ENCODE assay signal across 1 cellular context in the genomic region with DNA sequence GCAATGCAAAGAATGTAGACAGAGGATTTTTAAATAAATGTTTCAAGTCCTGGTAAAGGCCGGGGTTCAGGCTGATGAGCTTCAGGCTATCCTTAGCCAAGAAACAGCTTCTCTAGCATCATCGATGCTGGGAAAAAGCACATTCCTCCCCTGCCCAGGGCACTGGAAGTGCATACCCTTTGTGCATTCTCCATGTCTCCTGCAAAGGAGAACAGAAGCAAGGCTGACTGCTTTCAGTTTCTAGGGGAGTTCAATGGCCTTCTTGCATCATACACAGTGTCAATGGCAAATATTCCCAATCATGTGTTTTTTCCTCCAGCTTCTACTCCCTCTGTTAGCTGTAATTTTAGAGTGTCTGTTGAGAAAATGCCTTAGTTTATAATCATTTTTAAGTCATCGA.
TF ChIP-seq lines count a peak whose summit lies in the region.

No MANE protein-coding gene starts in this region.

TF ChIP-seq in WTC11, 78 proteins besides CTCF, POLR2A, EP300 and RAD21 (continued from another document):
- TF ChIP-seq, protein P1, sequence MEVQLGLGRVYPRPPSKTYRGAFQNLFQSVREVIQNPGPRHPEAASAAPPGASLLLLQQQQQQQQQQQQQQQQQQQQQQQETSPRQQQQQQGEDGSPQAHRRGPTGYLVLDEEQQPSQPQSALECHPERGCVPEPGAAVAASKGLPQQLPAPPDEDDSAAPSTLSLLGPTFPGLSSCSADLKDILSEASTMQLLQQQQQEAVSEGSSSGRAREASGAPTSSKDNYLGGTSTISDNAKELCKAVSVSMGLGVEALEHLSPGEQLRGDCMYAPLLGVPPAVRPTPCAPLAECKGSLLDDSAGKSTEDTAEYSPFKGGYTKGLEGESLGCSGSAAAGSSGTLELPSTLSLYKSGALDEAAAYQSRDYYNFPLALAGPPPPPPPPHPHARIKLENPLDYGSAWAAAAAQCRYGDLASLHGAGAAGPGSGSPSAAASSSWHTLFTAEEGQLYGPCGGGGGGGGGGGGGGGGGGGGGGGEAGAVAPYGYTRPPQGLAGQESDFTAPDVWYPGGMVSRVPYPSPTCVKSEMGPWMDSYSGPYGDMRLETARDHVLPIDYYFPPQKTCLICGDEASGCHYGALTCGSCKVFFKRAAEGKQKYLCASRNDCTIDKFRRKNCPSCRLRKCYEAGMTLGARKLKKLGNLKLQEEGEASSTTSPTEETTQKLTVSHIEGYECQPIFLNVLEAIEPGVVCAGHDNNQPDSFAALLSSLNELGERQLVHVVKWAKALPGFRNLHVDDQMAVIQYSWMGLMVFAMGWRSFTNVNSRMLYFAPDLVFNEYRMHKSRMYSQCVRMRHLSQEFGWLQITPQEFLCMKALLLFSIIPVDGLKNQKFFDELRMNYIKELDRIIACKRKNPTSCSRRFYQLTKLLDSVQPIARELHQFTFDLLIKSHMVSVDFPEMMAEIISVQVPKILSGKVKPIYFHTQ (CRISPR knock-in tag; IDR thresholded peaks at IDR 0.05) = no peak
- TF ChIP-seq ZNF138 (CRISPR knock-in tag; conservative IDR thresholded peaks at IDR 0.05) (no peak), JAZF1 (CRISPR knock-in tag; IDR thresholded peaks at IDR 0.05) (no peak), PRDM15 (CRISPR knock-in tag; IDR thresholded peaks at IDR 0.05) (no peak)
TF ChIP-seq in WTC11: peak in this region for 0.
